In genomic region chr15:56839641-56840040, GRCh38 we compare ENCODE assay signal across 24 cellular contexts.
"Had no signal": no experiment of that assay in that cellular context is flagged by ENCODE, and none has a peak within 500 bp of the region (broad histone marks: within the 10 kb centered on the region; RNA-seq: fewer than 3 reads in every experiment).

No MANE protein-coding gene starts in this region.

- H3K9ac ChIP-seq: KMS-11, SK-N-SH had no signal

- H3K4me2 ChIP-seq: KMS-11, SK-N-SH had no signal

- FAIRE-seq: astrocyte had no signal

- H3K27ac ChIP-seq: KMS-11 had no signal

- H3K27ac Mint-ChIP-seq: activated CD8-positive, alpha-beta T cell treated with anti-CD3 and anti-CD28 coated beads, Interleukin-2, amount 10 ng/mL, durations not matched to agents 7 days and 5 days; activated naive CD4-positive, alpha-beta T cell treated with anti-CD3 and anti-CD28 coated beads, Interleukin-2, amount 50 U/mL, for 72 hours; activated naive CD8-positive, alpha-beta T cell treated with anti-CD3 and anti-CD28 coated beads, Interleukin-2, amount 50 U/mL, for 24 hours; brain; WTC11 had no signal

- H3K4me1 Mint-ChIP-seq: WTC11 had no signal

- H3K4me3 Mint-ChIP-seq: activated CD8-positive, alpha-beta T cell treated with anti-CD3 and anti-CD28 coated beads, Interleukin-2, amount 10 ng/mL, durations not matched to agents 7 days and 5 days; activated naive CD8-positive, alpha-beta T cell treated with anti-CD3 and anti-CD28 coated beads, Interleukin-2, amount 50 U/mL, for 24 hours; brain; central memory CD8-positive, alpha-beta T cell; WTC11 had no signal

- H3K36me3 Mint-ChIP-seq: activated naive CD4-positive, alpha-beta T cell treated with anti-CD3 and anti-CD28 coated beads, Interleukin-2, amount 50 U/mL, for 72 hours; WTC11 had no signal

- ATAC-seq: activated CD8-positive, alpha-beta T cell treated with anti-CD3 and anti-CD28 coated beads, Interleukin-2, amount 10 ng/mL, durations not matched to agents 7 days and 5 days; activated naive CD4-positive, alpha-beta T cell treated with anti-CD3 and anti-CD28 coated beads, Interleukin-2, amount 50 U/mL, for 72 hours; activated naive CD8-positive, alpha-beta T cell treated with anti-CD3 and anti-CD28 coated beads, Interleukin-2, amount 50 U/mL, for 24 hours; Right ventricle myocardium inferior; WTC11 had no signal

- DNase-seq: activated CD4-positive, alpha-beta T cell treated with anti-CD3 and anti-CD28 coated beads for 48 hours; activated CD4-positive, alpha-beta T cell treated with anti-CD3 and anti-CD28 coated beads, Interleukin-2, amount 50 U/mL, for 4 hours; activated CD4-positive, CD25-positive, alpha-beta regulatory T cell treated with anti-CD3 and anti-CD28 coated beads, Interleukin-2, amount 50 U/mL, for 72 hours; activated CD8-positive, alpha-beta memory T cell treated with anti-CD3 and anti-CD28 coated beads, Interleukin-2, amount 50 U/mL, for 48 hours; activated CD8-positive, alpha-beta T cell treated with anti-CD3 and anti-CD28 coated beads, Interleukin-2, amount 10 ng/mL, durations not matched to agents 7 days and 5 days; activated effector memory CD4-positive, alpha-beta T cell treated with Interleukin-2 at 50 U/mL for 16 hours; activated naive CD4-positive, alpha-beta T cell; activated naive CD8-positive, alpha-beta T cell treated with anti-CD3 and anti-CD28 coated beads, Interleukin-2, amount 50 U/mL, for 24 hours; activated T-cell treated with anti-CD3 and anti-CD28 coated beads, Interleukin-2, amount 50 U/mL, for 1 hour; amniotic stem cell; NCI-H1105 treated with DMSO at 0.1 percent for 48 hours; NCI-H1436 treated with DMSO at 0.1 percent for 48 hours; NCI-H187 treated with DMSO at 0.1 percent for 48 hours; NCI-H2081 treated with DMSO at 0.1 percent for 48 hours; NCI-H446; NCI-H524; SK-N-SH had no signal

- H3K9me3 ChIP-seq: SK-N-SH had no signal

- H3K9me3 Mint-ChIP-seq: activated naive CD4-positive, alpha-beta T cell treated with anti-CD3 and anti-CD28 coated beads, Interleukin-2, amount 50 U/mL, for 72 hours; activated naive CD8-positive, alpha-beta T cell treated with anti-CD3 and anti-CD28 coated beads, Interleukin-2, amount 50 U/mL, for 24 hours; central memory CD8-positive, alpha-beta T cell; WTC11 had no signal
